8 cellular contexts compared by ENCODE assay signal in genomic region chr2:217223222-217223930, GRCh38.
DNase-seq lines count a peak whose midpoint lies in the region; ATAC-seq, FAIRE-seq and TF ChIP-seq lines count a peak whose summit lies in the region.

No MANE protein-coding gene starts in this region.

- H3K9me3 ChIP-seq in keratinocyte (ENCODE audit: control insufficient read depth, low read depth, low read length) (no peaks in the 10 kb centered on the region), prostate gland (no peaks in the 10 kb centered on the region)
- no peaks in the 10 kb centered on the region for H3K9me3 ChIP-seq in effector memory CD4-positive, alpha-beta T cell (ENCODE audit: control insufficient read depth, low read length)

- no peaks in the 10 kb centered on the region for H3K36me3 ChIP-seq in GM06990 (ENCODE audit: control insufficient read depth, insufficient read depth, low read length)
- H3K36me3 ChIP-seq in keratinocyte (ENCODE audit: control insufficient read depth in 2 of 2, extremely low read depth in 1 of 2, insufficient read depth in 2 of 2, low read length in 2 of 2), result no peaks in the 10 kb centered on the region
- no peaks in the 10 kb centered on the region for H3K36me3 ChIP-seq in effector memory CD4-positive, alpha-beta T cell (ENCODE audit: control insufficient read depth, insufficient read depth, low read length)
- no peaks in the 10 kb centered on the region for H3K36me3 ChIP-seq in prostate gland

- peak overlapping the region; percentile 43 for H3K27ac ChIP-seq in keratinocyte (ENCODE audit: control insufficient read depth, insufficient read depth, low read length)
- no peak overlapping the region for H3K27ac ChIP-seq in effector memory CD4-positive, alpha-beta T cell (ENCODE audit: insufficient read depth, low read length, poor library complexity, severe bottlenecking)
- H3K27ac ChIP-seq in prostate gland, result no peak overlapping the region

- no peaks in the 10 kb centered on the region for H3K79me2 ChIP-seq in keratinocyte (ENCODE audit: control insufficient read depth, insufficient read depth, low read length)

- DNase-seq in GM06990 (ENCODE audit: extremely low read depth, insufficient read length), result peak; percentile 86
- DNase-seq in HPDE6-E6E7 (ENCODE audit: extremely low spot score), result peak; percentile 72
- DNase-seq in activated T-cell treated with anti-CD3 and anti-CD28 coated beads, Interleukin-2, amount 50 U/mL, for 72 hours, result peak; percentile 63 to 67
- peak; percentile 28 for DNase-seq in keratinocyte (ENCODE audit: low read depth, low spot score)
- DNase-seq in effector memory CD4-positive, alpha-beta T cell, result no peak
- no peak for DNase-seq in prostate gland (ENCODE audit: low spot score)
- no peak for DNase-seq in SHP77 (lab: John Stamatoyannopoulos, UW)

- no peak for TF ChIP-seq POLR2A in prostate gland (IDR thresholded peaks at IDR 0.05)

- FAIRE-seq in keratinocyte (lab: Jason Lieb, UNC), result peak; percentile 48

- H3K27me3 ChIP-seq in GM06990 (replicated peaks; ENCODE audit: control insufficient read depth, insufficient read depth, low read length) (no peaks in the 10 kb centered on the region), keratinocyte (ENCODE audit: control insufficient read depth, extremely low read depth, insufficient read depth, low read length) (no peaks in the 10 kb centered on the region), prostate gland (replicated peaks; ENCODE audit: insufficient read depth) (no peaks in the 10 kb centered on the region)
- no peaks in the 10 kb centered on the region for H3K27me3 ChIP-seq in effector memory CD4-positive, alpha-beta T cell (replicated peaks; ENCODE audit: control insufficient read depth, insufficient read depth, low read length, poor library complexity, severe bottlenecking)

- H3K4me3 ChIP-seq in GM06990 (replicated peaks; ENCODE audit: low read depth, low read length) (no peak overlapping the region), keratinocyte (ENCODE audit: control insufficient read depth in 2 of 3, extremely low read depth in 1 of 3, insufficient read depth in 2 of 3, low read depth in 1 of 3, low read length in 3 of 3) (no peak overlapping the region), prostate gland (no peak overlapping the region)
- no peak overlapping the region for H3K4me3 ChIP-seq in effector memory CD4-positive, alpha-beta T cell (ENCODE audit: insufficient read depth, low read depth, low read length, poor library complexity, severe bottlenecking)

- H2AFZ ChIP-seq in keratinocyte (ENCODE audit: control insufficient read depth, low read length), result no peak overlapping the region

- H3K9me3 Mint-ChIP-seq in activated T-cell treated with anti-CD3 and anti-CD28 coated beads, Interleukin-2, amount 50 U/mL, for 72 hours, result peaks cover 0 to 1% of the 10 kb centered on the region in 2 donors

- peak; percentile 77 for ATAC-seq in GM21447 (IDR thresholded peaks at IDR 0.05; ENCODE audit: unreplicated experiment)
- peak; percentile 95 to 96 for ATAC-seq in activated T-cell treated with anti-CD3 and anti-CD28 coated beads, Interleukin-2, amount 50 U/mL, for 72 hours (replicated peaks in 1 of 2)

- no peaks in the 10 kb centered on the region for H3K9me1 ChIP-seq in keratinocyte (ENCODE audit: control insufficient read depth, extremely low read depth, insufficient read depth, low read length)

- H3K4me3 Mint-ChIP-seq in activated T-cell treated with anti-CD3 and anti-CD28 coated beads, Interleukin-2, amount 50 U/mL, for 72 hours, result peak overlapping the region; percentile 27 to 62

- H3K27ac Mint-ChIP-seq in activated T-cell treated with anti-CD3 and anti-CD28 coated beads, Interleukin-2, amount 50 U/mL, for 72 hours, result peak overlapping the region; percentile 88

- H3K4me2 ChIP-seq in keratinocyte (ENCODE audit: control insufficient read depth, extremely low read depth, insufficient read depth, low read depth, low read length), result peak overlapping the region; percentile 17

- H3K4me1 Mint-ChIP-seq in activated T-cell treated with anti-CD3 and anti-CD28 coated beads, Interleukin-2, amount 50 U/mL, for 72 hours (ENCODE audit: low read depth), result peaks cover 35% of the 10 kb centered on the region

- H3K4me1 ChIP-seq in keratinocyte (ENCODE audit: control insufficient read depth, extremely low read depth, insufficient read depth, low read length), result peaks cover 9% of the 10 kb centered on the region
- H3K4me1 ChIP-seq in effector memory CD4-positive, alpha-beta T cell (ENCODE audit: control insufficient read depth, insufficient read depth, low read length, poor library complexity, severe bottlenecking), result no peaks in the 10 kb centered on the region
- H3K4me1 ChIP-seq in prostate gland (replicated peaks), result no peaks in the 10 kb centered on the region

- no peak overlapping the region for H3K9ac ChIP-seq in keratinocyte (ENCODE audit: control insufficient read depth, extremely low read depth, insufficient read depth, low read length)

- H3K36me3 Mint-ChIP-seq in activated T-cell treated with anti-CD3 and anti-CD28 coated beads, Interleukin-2, amount 50 U/mL, for 72 hours (ENCODE audit: insufficient read depth in 2 of 2), result peaks cover 1 to 4% of the 10 kb centered on the region in 2 donors

- H3K27me3 Mint-ChIP-seq in activated T-cell treated with anti-CD3 and anti-CD28 coated beads, Interleukin-2, amount 50 U/mL, for 72 hours (ENCODE audit: low read depth), result peaks cover 10% of the 10 kb centered on the region

- intact Hi-C loops in prostate gland (cut with DNase I), result no loop called here

- 83% methylated on average over 8 of the region's 8 CpGs for WGBS in prostate gland

- no peak for TF ChIP-seq CTCF in GM06990 (IDR thresholded peaks at IDR 0.05; ENCODE audit: insufficient read depth, low read length, poor library complexity, severe bottlenecking)
- no peak for TF ChIP-seq CTCF in keratinocyte (optimal IDR thresholded peaks at IDR 0.05 in 1 of 3, IDR thresholded peaks at IDR 0.05 in 1 of 3, conservative IDR thresholded peaks at IDR 0.05 in 1 of 3; ENCODE audit: extremely low read depth in 1 of 3, insufficient read depth in 2 of 3, low read length in 3 of 3)
- no peak for TF ChIP-seq CTCF in prostate gland (IDR thresholded peaks at IDR 0.05)

- dilution Hi-C loops in keratinocyte (cut with MboI; ENCODE audit: extremely low pct_ligation_motif_present, low sequenced_read_pairs), result no loop called here

- no peaks in the 10 kb centered on the region for H4K20me1 ChIP-seq in keratinocyte (ENCODE audit: control insufficient read depth, extremely low read depth, insufficient read depth, low read length)

Comparison
In these comparisons a context has a peak if more than half of its experiments do, and no peak if none do; other contexts are left out.
1. DNase-seq: peak in GM06990 (single experiment), HPDE6-E6E7 (single experiment), activated T-cell treated with anti-CD3 and anti-CD28 coated beads, Interleukin-2, amount 50 U/mL, for 72 hours (2 of 2) and keratinocyte (single experiment); none in effector memory CD4-positive, alpha-beta T cell (0 of 3), prostate gland (single experiment) and SHP77 (0 of 2).